Comparison of ENCODE assay signal across 12 cellular contexts in the genomic region with DNA sequence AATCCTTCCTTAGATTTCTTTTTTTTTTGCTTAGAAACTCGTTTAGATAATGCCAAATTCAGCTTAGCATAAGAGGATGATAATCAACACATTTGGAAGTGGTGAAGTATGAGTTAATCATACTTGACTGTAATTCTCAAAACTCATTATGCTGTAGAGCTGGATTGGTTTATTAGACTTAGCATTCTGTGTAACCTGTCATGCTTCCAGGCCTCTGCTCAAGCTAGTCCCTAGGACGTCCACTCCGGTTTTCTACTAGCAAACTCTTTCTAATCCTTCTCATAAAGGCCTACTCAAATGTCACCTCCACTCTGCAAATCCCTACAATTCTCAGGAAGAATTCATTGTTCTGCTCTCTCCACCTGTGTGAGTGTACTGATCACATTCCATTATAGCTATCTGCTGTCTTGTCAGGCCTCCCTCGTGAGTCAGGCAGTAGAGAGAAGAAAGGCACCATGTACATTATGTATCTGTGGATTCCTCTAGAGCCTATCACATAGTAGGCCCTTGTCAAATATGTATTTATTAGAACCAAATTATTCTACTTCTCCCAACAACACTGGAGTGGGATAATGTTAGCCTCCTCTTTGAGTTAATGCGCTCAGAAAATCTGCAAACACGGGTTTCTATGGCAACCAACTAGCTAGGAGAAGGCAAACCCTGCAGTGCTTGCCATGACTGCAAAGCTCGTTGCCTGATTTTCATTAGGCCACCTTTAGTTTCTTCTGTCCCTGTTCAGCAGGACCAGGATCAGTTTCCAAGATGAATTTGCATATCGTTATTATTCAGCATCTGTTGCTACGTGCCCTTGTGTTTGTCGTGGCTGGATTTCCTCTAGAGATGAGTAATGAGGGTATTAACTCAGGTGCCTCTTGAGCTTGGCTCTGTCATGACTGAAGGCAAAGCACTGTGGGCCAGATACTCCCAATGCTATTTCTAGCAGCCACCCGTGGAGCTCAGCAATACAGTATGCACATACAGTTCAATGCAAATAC. TPM values are rescaled to one million over a fixed set of nuclear protein-coding genes. Genes with fewer than 3 reads are reported as not detected.
DNase-seq lines count a peak whose midpoint lies in the region; ATAC-seq and TF ChIP-seq lines count a peak whose summit lies in the region.
"Had no signal": no experiment of that assay in that cellular context is flagged by ENCODE, and none has a peak within 500 bp of the region (broad histone marks: within the 10 kb centered on the region; RNA-seq: fewer than 3 reads in every experiment).

No MANE protein-coding gene starts in this region.

- TF ChIP-seq CTCF in WTC11 (IDR thresholded peaks at IDR 0.05) (no peak), foreskin fibroblast (IDR thresholded peaks at IDR 0.05; ENCODE audit: low read depth, low read length) (no peak), esophagus muscularis mucosa (IDR thresholded peaks at IDR 0.05) (no peak)

- no peak for TF ChIP-seq EP300 in esophagus muscularis mucosa (IDR thresholded peaks at IDR 0.05)

- no peaks in the 10 kb centered on the region for H3K27me3 Mint-ChIP-seq in WTC11 (ENCODE audit: low read depth)

- peaks cover 0 to 3% (median 2%) of the 10 kb centered on the region in 4 donors for H3K4me1 ChIP-seq in esophagus muscularis mucosa

- H3K27ac Mint-ChIP-seq in WTC11: peak overlapping the region; percentile 75

- peaks cover 2% of the 10 kb centered on the region for H3K9me3 Mint-ChIP-seq in WTC11

- H3K4me1 Mint-ChIP-seq in WTC11: peaks cover 65% of the 10 kb centered on the region

- TF ChIP-seq POLR2A in esophagus muscularis mucosa (IDR thresholded peaks at IDR 0.05; ENCODE audit: low read depth): no peak

- no peaks in the 10 kb centered on the region for H3K9me3 ChIP-seq in esophagus muscularis mucosa

- POLR2A ChIA-PET in WTC11 (lab: Charles Lee): no interaction called here

- H3K4me3 Mint-ChIP-seq in WTC11: peak overlapping the region; percentile 1

- CTCF ChIA-PET in WTC11 (lab: Charles Lee): no interaction called here

- no peaks in the 10 kb centered on the region for H3K36me3 ChIP-seq in esophagus muscularis mucosa

- intact Hi-C loops in esophagus muscularis mucosa (cut with DNase I): no loop called here

- peak; percentile 15 for DNase-seq in NCI-H146 (lab: John Stamatoyannopoulos, UW)
- DNase-seq in NCI-H146 treated with DMSO at 0.1 percent for 48 hours (lab: John Stamatoyannopoulos, UW; ENCODE audit: unreplicated experiment): no peak
- DNase-seq in NCI-H1105 (lab: John Stamatoyannopoulos, UW): peak; percentile 13
- DNase-seq in WTC11 (ENCODE audit: low spot score): peak; percentile 16
- no peak for DNase-seq in foreskin fibroblast
- no peak for DNase-seq in NOMO-1 treated with DMSO at 0.1 percent for 48 hours (lab: John Stamatoyannopoulos, UW; ENCODE audit: unreplicated experiment)
- DNase-seq in esophagus muscularis mucosa (ENCODE audit: extremely low spot score): no peak
- DNase-seq: activated CD4-positive, alpha-beta T cell treated with anti-CD3 and anti-CD28 coated beads for 48 hours had no signal

- ATAC-seq in WTC11: peak; percentile 53
- ATAC-seq: sciatic nerve had no signal

- no peaks in the 10 kb centered on the region for H3K36me3 Mint-ChIP-seq in WTC11

- H3K27me3 ChIP-seq in esophagus muscularis mucosa: no peaks in the 10 kb centered on the region

- 47% methylated on average over 11 of the region's 11 CpGs for WGBS in esophagus muscularis mucosa

- peak overlapping the region; percentile 33 for H3K27ac ChIP-seq in temporal lobe (ENCODE audit: low read depth, low read length)
- no peak overlapping the region for H3K27ac ChIP-seq in esophagus muscularis mucosa (replicated peaks in 1 of 4)
- H3K27ac ChIP-seq: RWPE1 had no signal

- H3K4me3 ChIP-seq in foreskin fibroblast (ENCODE audit: low read depth in 1 of 2, low read length in 2 of 2) (no peak overlapping the region), esophagus muscularis mucosa (no peak overlapping the region)

TF ChIP-seq in WTC11, 78 proteins besides CTCF, POLR2A, EP300 and RAD21:
- no peak for TF ChIP-seq ESRRA (CRISPR knock-in tag; IDR thresholded peaks at IDR 0.05; ENCODE audit: borderline replicate concordance)
TF ChIP-seq in WTC11: peak in this region for 0.

RNA-seq across cellular contexts. Expression of a gene that starts 30.7 kb away (rescaled TPM):
- total RNA-seq in WTC11 (2021) (not detected in 3 replicates), temporal lobe (0.49 TPM), esophagus muscularis mucosa (not detected)
- total RNA-seq: A172, sciatic nerve had no signal

Comparison
In these comparisons a context has a peak if more than half of its experiments do, and no peak if none do; other contexts are left out.
1. DNase-seq: peak in NCI-H146 (single experiment), NCI-H1105 (single experiment) and WTC11 (single experiment); none in NCI-H146 treated with DMSO at 0.1 percent for 48 hours (single experiment), foreskin fibroblast (0 of 2), NOMO-1 treated with DMSO at 0.1 percent for 48 hours (single experiment) and esophagus muscularis mucosa (single experiment).